ENCODE assay signal across 8 cellular contexts in the genomic region with DNA sequence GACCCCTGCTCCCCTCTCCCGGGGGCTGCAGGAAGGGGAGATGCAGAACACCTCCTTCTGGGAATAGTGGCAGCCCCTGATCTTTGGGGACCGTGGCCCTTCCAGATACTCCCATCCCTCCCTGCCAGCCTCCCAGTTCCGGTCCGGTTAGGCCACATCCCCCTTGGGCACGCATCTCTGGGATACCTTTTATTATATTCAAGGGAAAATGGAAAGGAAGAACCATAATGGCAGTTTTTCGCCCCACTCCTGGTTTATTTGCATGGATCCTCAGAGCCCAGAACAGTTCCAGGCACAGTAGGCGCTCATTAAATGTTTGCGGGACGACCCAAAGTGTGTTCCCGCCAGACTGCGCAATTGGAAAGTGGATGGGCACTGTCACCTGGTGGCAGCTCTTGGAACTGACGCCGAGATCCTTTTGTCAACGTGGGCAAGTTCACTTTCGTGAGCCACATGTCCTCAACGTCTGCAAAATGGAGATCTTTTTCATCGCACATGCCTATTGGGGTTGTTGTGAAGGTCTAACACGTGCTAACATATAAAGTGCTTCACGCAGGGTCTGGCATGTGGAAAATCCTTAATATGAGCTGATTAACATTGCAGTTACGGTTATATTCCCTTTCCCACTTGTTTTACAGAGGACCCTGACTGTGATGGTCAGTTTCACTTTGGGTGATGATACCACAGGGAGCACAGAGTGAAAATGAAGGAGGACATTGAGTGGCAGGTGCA. TPM values are rescaled to one million over a fixed set of nuclear protein-coding genes. Genes with fewer than 3 reads are reported as not detected.
DNase-seq lines count a peak whose midpoint lies in the region; ATAC-seq, FAIRE-seq and TF ChIP-seq lines count a peak whose summit lies in the region.

No MANE protein-coding gene starts in this region.

- peak; percentile 99 for FAIRE-seq in H1 (lab: Jason Lieb, UNC)

- no peak overlapping the region for H2BK12ac ChIP-seq in H1 (ENCODE audit: low read depth, low read length)

- no peak overlapping the region for H3K23ac ChIP-seq in H1 (ENCODE audit: insufficient read length)

- POLR2A ChIA-PET in H1 (lab: Charles Lee; ENCODE audit: partially characterized antibody): interaction anchor here (0.6 to 2.2 kb wide), 4 partner anchors 41 to 330 kb away, joined by 3 to 8 read pairs (median 3); a partner anchor contains a TSS

- H3K27ac ChIP-seq in H1 (ENCODE audit: low read depth, low read length): no peak overlapping the region

- peaks cover 13% of the 10 kb centered on the region; the same call in 1 of the 2 replicates for H3K23me2 ChIP-seq in H1 (ENCODE audit: low read depth, low read length)

- no peak overlapping the region for H3K4ac ChIP-seq in H1 (replicated peaks; ENCODE audit: insufficient read length, low read depth, low read length)

- no peak overlapping the region; the same call in 1 of the 2 replicates for H2BK20ac ChIP-seq in H1 (ENCODE audit: low read length)

- H3K4me3 ChIP-seq in GM06990 (replicated peaks; ENCODE audit: low read depth, low read length): peak overlapping the region; percentile 29
- H3K4me3 ChIP-seq in H1 (ENCODE audit: extremely low read depth in 1 of 4, insufficient read depth in 2 of 4, low read depth in 3 of 4, low read length in 4 of 4): no peak overlapping the region

- H4K91ac ChIP-seq in H1 (replicated peaks; ENCODE audit: insufficient read length, low read length): no peak overlapping the region

- H3K79me2 ChIP-seq in H1 (ENCODE audit: control insufficient read depth in 1 of 2, insufficient read depth in 2 of 2, low read length in 2 of 2): peaks cover under 1 to 26% of the 10 kb centered on the region in 2 experiments

- H3K9ac ChIP-seq in H1 (replicated peaks in 1 of 4; ENCODE audit: extremely low read depth in 1 of 4, low read depth in 3 of 4, low read length in 3 of 4): no peak overlapping the region; a peak in 1 of 7 replicates

- H4K5ac ChIP-seq in H1 (ENCODE audit: insufficient read length, low read depth, low read length): no peak overlapping the region

- whole genome bisulfite sequencing in H1 (ENCODE audit: extremely low coverage in 1 of 2, insufficient coverage in 1 of 2, insufficient read length in 1 of 2, insufficient replicate concordance in 2 of 2, low coverage in 1 of 2, low lambda C conversion rate in 2 of 2, missing lambda C conversion rate in 1 of 2), 2 experiments: 35% methylated on average over 20 of the region's 20 CpGs; no CpG with 5 or more reads in 1 of the 2 experiments

- peak; percentile 99 for TF ChIP-seq CTCF in GM06990 (IDR thresholded peaks at IDR 0.05; ENCODE audit: insufficient read depth, low read length, poor library complexity, severe bottlenecking)
- peak; percentile 91 to 100 (median 100) for TF ChIP-seq CTCF in H1 (IDR thresholded peaks at IDR 0.05; ENCODE audit: control extremely low read depth in 1 of 3, insufficient read depth in 1 of 3, low read depth in 1 of 3, low read length in 3 of 3)

- peak; percentile 50 for ATAC-seq in HG03565 (IDR thresholded peaks at IDR 0.05; ENCODE audit: unreplicated experiment)
- no peak for ATAC-seq in HG03280 (IDR thresholded peaks at IDR 0.05; ENCODE audit: unreplicated experiment)

- no peak for TF ChIP-seq POLR2A in H1 (IDR thresholded peaks at IDR 0.05; ENCODE audit: control extremely low read depth in 1 of 2, low read depth in 2 of 2, low read length in 2 of 2)

- no peak overlapping the region for H3K4me2 ChIP-seq in H1 (ENCODE audit: insufficient read depth in 1 of 2, low read depth in 2 of 2, low read length in 2 of 2)

- no peaks in the 10 kb centered on the region for H3K79me1 ChIP-seq in H1 (ENCODE audit: low read depth, low read length)

- H3K9me3 ChIP-seq in H1 (ENCODE audit: insufficient read depth in 2 of 2, low read depth in 1 of 2, low read length in 1 of 2): no peaks in the 10 kb centered on the region

- no peak overlapping the region for H2BK5ac ChIP-seq in H1 (ENCODE audit: low read depth, low read length)

- CTCF ChIA-PET in H1 (lab: Charles Lee; ENCODE audit: partially characterized antibody): interaction anchor here (0.6 to 4.9 kb wide), 31 partner anchors 10 to 456 kb away, joined by 3 to 57 read pairs (median 3); no protein-coding TSS in a partner anchor

- no peak overlapping the region for H4K8ac ChIP-seq in H1 (ENCODE audit: extremely low read depth, insufficient read depth, low read length)

- peak; percentile 52 for DNase-seq in GM06990 (ENCODE audit: extremely low read depth, insufficient read length)
- peak; percentile 62 for DNase-seq in NOMO-1 treated with DMSO at 0.1 percent for 48 hours (lab: John Stamatoyannopoulos, UW; ENCODE audit: unreplicated experiment)
- DNase-seq in activated CD8-positive, alpha-beta memory T cell treated with anti-CD3 and anti-CD28 coated beads for 4 hours (ENCODE audit: low read depth in 2 of 2): peak; percentile 48 to 49
- peak; percentile 68 to 94 for DNase-seq in H1 (ENCODE audit: low read depth in 1 of 2, low spot score in 2 of 2)
- DNase-seq in middle frontal gyrus (ENCODE audit: extremely low spot score, low spot score): peak; percentile 81
- peak; percentile 60 to 70 for DNase-seq in stimulated activated CD8-positive, alpha-beta memory T cell treated with anti-CD3 and anti-CD28 coated beads, Interleukin-15, amount 100 ng/mL, for 48 hours (ENCODE audit: low read depth in 2 of 2)

- peaks cover 0 to 12% (median 10%) of the 10 kb centered on the region in 4 experiments; a peak in 6 of 7 replicates for H3K4me1 ChIP-seq in H1 (replicated peaks in 1 of 4; ENCODE audit: control insufficient read depth in 3 of 4, insufficient read depth in 4 of 4, low read length in 3 of 4)

- no peak overlapping the region for H2BK120ac ChIP-seq in H1 (replicated peaks; ENCODE audit: low read depth, low read length)

- H3K18ac ChIP-seq in H1 (ENCODE audit: extremely low read depth, low read length): no peak overlapping the region; the same call in 1 of the 2 replicates

- H2AK5ac ChIP-seq in H1 (ENCODE audit: low read depth, low read length): no peak overlapping the region

- H2BK15ac ChIP-seq in H1 (ENCODE audit: low read length): 0 out of 2 replicates have a peak overlapping the region, but pooled peaks have one; percentile 73

- no peaks in the 10 kb centered on the region for H3K36me3 ChIP-seq in GM06990 (ENCODE audit: control insufficient read depth, insufficient read depth, low read length)
- H3K36me3 ChIP-seq in H1 (ENCODE audit: control insufficient read depth in 2 of 4, insufficient read depth in 4 of 4, low read length in 3 of 4): peaks cover 0 to 4% (median 0%) of the 10 kb centered on the region in 4 experiments; a peak in 2 of 8 replicates

- peaks cover 0 to 2% of the 10 kb centered on the region in 2 experiments for H4K20me1 ChIP-seq in H1 (replicated peaks in 1 of 2; ENCODE audit: control insufficient read depth in 1 of 2, insufficient read depth in 2 of 2, low read length in 2 of 2)

- H3K56ac ChIP-seq in H1 (replicated peaks; ENCODE audit: insufficient read length, low read depth, low read length): no peak overlapping the region

- TF ChIP-seq EP300 in H1 (IDR thresholded peaks at IDR 0.05; ENCODE audit: borderline replicate concordance in 1 of 2, low read depth in 2 of 2, low read length in 2 of 2): no peak

- TF ChIP-seq RAD21 in H1 (IDR thresholded peaks at IDR 0.05 in 1 of 2, conservative IDR thresholded peaks at IDR 0.05 in 1 of 2; ENCODE audit: low read depth in 2 of 2, low read length in 2 of 2): peak; percentile 100

- H3K14ac ChIP-seq in H1 (ENCODE audit: insufficient read length): no peak overlapping the region

- H3K27me3 ChIP-seq in GM06990 (replicated peaks; ENCODE audit: control insufficient read depth, insufficient read depth, low read length): no peaks in the 10 kb centered on the region; the same call in none of the 2 replicates
- peaks cover 0 to 11% (median 7%) of the 10 kb centered on the region in 4 experiments; a peak in 5 of 7 replicates for H3K27me3 ChIP-seq in H1 (replicated peaks in 1 of 4; ENCODE audit: control insufficient read depth in 3 of 4, extremely low read depth in 1 of 4, insufficient read depth in 3 of 4, low read length in 3 of 4)

- H2AFZ ChIP-seq in H1 (ENCODE audit: low read length): peak overlapping the region; percentile 91

TF ChIP-seq in H1, 55 proteins besides CTCF, POLR2A, EP300 and RAD21 (continues in another document):
- TF ChIP-seq GABPA (IDR thresholded peaks at IDR 0.05; ENCODE audit: borderline replicate concordance, insufficient read depth, low read length) (peak; percentile 24; the same call in 1 of the 2 replicates), BACH1 (IDR thresholded peaks at IDR 0.05; ENCODE audit: low read length) (peak; percentile 46), CTBP2 (IDR thresholded peaks at IDR 0.05; ENCODE audit: borderline replicate concordance, insufficient read depth, insufficient read length, low read length) (no peak), POLR2AphosphoS5 (IDR thresholded peaks at IDR 0.05; ENCODE audit: low read depth, low read length) (no peak), ASH2L (IDR thresholded peaks at IDR 0.05; ENCODE audit: low read length) (peak; percentile 35), CREB1 (IDR thresholded peaks at IDR 0.05) (peak; percentile 53), TEAD4 (IDR thresholded peaks at IDR 0.05; ENCODE audit: low read depth, low read length) (0 out of 2 replicates have a peak, but pooled peaks have one; percentile 10), SIN3A (conservative IDR thresholded peaks at IDR 0.05 in 1 of 2, IDR thresholded peaks at IDR 0.05 in 1 of 2; ENCODE audit: low read depth in 1 of 2, low read length in 2 of 2) (peak in 1 of 2 experiments; percentile 80; a peak in 2 of 4 replicates), YY1 (IDR thresholded peaks at IDR 0.05; ENCODE audit: low read depth, low read length) (peak; percentile 78)
- TF ChIP-seq, protein P1, sequence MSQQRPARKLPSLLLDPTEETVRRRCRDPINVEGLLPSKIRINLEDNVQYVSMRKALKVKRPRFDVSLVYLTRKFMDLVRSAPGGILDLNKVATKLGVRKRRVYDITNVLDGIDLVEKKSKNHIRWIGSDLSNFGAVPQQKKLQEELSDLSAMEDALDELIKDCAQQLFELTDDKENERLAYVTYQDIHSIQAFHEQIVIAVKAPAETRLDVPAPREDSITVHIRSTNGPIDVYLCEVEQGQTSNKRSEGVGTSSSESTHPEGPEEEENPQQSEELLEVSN (IDR thresholded peaks at IDR 0.05): peak; percentile 89
- TF ChIP-seq, protein P2, sequence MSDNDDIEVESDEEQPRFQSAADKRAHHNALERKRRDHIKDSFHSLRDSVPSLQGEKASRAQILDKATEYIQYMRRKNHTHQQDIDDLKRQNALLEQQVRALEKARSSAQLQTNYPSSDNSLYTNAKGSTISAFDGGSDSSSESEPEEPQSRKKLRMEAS (IDR thresholded peaks at IDR 0.05): peak; percentile 96

RNA-seq across cellular contexts. Expression of a gene that starts 1.6 kb away (rescaled TPM):
- total RNA-seq in H1 (2021; fragmentation: NEBNext Ultra II Directional; extraction: Animal tissue kit (Norgen Biotek cat#: 25700)): 106 and 109 TPM in 2 replicates
- polyA plus RNA-seq in H1 (2011; rRNA removed): 160 and 196 TPM in 2 replicates
- polyA plus RNA-seq in H1 (2011; cell fraction: cytosol; rRNA removed): 130 TPM
- 137 TPM for polyA plus RNA-seq in H1 (2011; cell fraction: nucleus; rRNA removed)
- 86.5 to 102 TPM (median 91.9 TPM) in 4 replicates for polyA plus RNA-seq in H1 (2012, experiment 1 of 2)
- 82.1 TPM for polyA plus RNA-seq in H1 (2012, experiment 2 of 2)
- polyA plus RNA-seq in H1 (2013, experiment 1 of 2): 171 TPM
- polyA plus RNA-seq in H1 (2013, experiment 2 of 2): 188 TPM
- 99.0 and 101 TPM in 2 replicates for polyA minus RNA-seq in H1 (2011; rRNA and poly(A)+ RNA removed)
- 96.7 TPM for polyA minus RNA-seq in H1 (2011; cell fraction: cytosol; rRNA and poly(A)+ RNA removed)
- polyA minus RNA-seq in H1 (2011; cell fraction: nucleus; rRNA and poly(A)+ RNA removed): 80.6 TPM
